In genomic region chr6:150055131-150055530, GRCh38 we compare ENCODE assay signal across 37 cellular contexts. TPM values are rescaled to one million over a fixed set of nuclear protein-coding genes. Genes with fewer than 3 reads are reported as not detected.
"Had no signal": no experiment of that assay in that cellular context is flagged by ENCODE, and none has a peak within 500 bp of the region (broad histone marks: within the 10 kb centered on the region; RNA-seq: fewer than 3 reads in every experiment).

No MANE protein-coding gene starts in this region.

- H3K4me1 Mint-ChIP-seq: brain had no signal

- H3K27me3 ChIP-seq: adrenal gland, ascending aorta had no signal

- H3K27ac ChIP-seq: adrenal gland, ascending aorta, cardiac muscle cell, VCaP had no signal

- H3K4me1 ChIP-seq: adrenal gland, ascending aorta had no signal

- H3K4me3 Mint-ChIP-seq: activated B cell treated with CpG ODN at 0.5 μM for 24 hours; activated CD4-positive, alpha-beta memory T cell treated with anti-CD3 and anti-CD28 coated beads for 36 hours; activated CD4-positive, alpha-beta T cell treated with anti-CD3 and anti-CD28 coated beads, Interleukin-2, amount 10 ng/mL, durations not matched to agents 24 days and 14 days; activated CD8-positive, alpha-beta T cell treated with anti-CD3 and anti-CD28 coated beads for 36 hours; activated naive CD4-positive, alpha-beta T cell treated with anti-CD3 and anti-CD28 coated beads for 36 hours; activated naive CD8-positive, alpha-beta T cell treated with anti-CD3 and anti-CD28 coated beads for 36 hours; activated T-cell treated with anti-CD3 and anti-CD28 coated beads, Interleukin-2, amount 50 U/mL, for 4 hours; activated T-cell treated with anti-CD3 and anti-CD28 coated beads, Interleukin-2, amount 50 U/mL, for 72 hours; activated T-helper 1 cell treated with anti-CD3 and anti-CD28 coated beads, Interleukin-12 subunit alpha, Interleukin-12 subunit beta, Interleukin-2, Interleukin-4 antibody, amounts not matched to agents 30 ng/mL and 10 ng/mL and 1 ng/mL, durations not matched to agents 14 hours and 24 hours and 36 hours; activated T-helper 17 cell treated with anti-CD3 and anti-CD28 coated beads, Interleukin-2, amount 50 U/mL, for 72 hours; brain; central memory CD8-positive, alpha-beta T cell; T-cell; T-helper 2 cell treated with Interferon-gamma antibody and Interleukin-4, amounts not matched to agents 5 μg/mL and 100 μg/mL, for 36 hours had no signal

- H3K36me3 ChIP-seq: adrenal gland, ascending aorta, cardiac muscle cell had no signal

- H3K9me3 ChIP-seq: adrenal gland, ascending aorta had no signal

- H3K4me3 ChIP-seq: adrenal gland, ascending aorta, cardiac muscle cell had no signal

- DNase-seq: activated B cell treated with CpG ODN at 0.5 μM for 24 hours; activated CD4-positive, alpha-beta memory T cell treated with anti-CD3 and anti-CD28 coated beads for 36 hours; activated CD4-positive, alpha-beta T cell treated with anti-CD3 and anti-CD28 coated beads for 4 hours; activated CD4-positive, alpha-beta T cell treated with anti-CD3 and anti-CD28 coated beads, Interleukin-2, amount 10 ng/mL, durations not matched to agents 24 days and 14 days; activated CD4-positive, alpha-beta T cell treated with anti-CD3 and anti-CD28 coated beads, Interleukin-2, amount 50 U/mL, for 1 hour; activated CD4-positive, alpha-beta T cell treated with anti-CD3 and anti-CD28 coated beads, Interleukin-2, amount 50 U/mL, for 4 hours; activated CD4-positive, CD25-positive, alpha-beta regulatory T cell treated with anti-CD3 and anti-CD28 coated beads, Interleukin-2, amount 50 U/mL, for 72 hours; activated CD8-positive, alpha-beta memory T cell treated with anti-CD3 and anti-CD28 coated beads, Interleukin-2, amount 50 U/mL, for 4 hours; activated CD8-positive, alpha-beta T cell treated with anti-CD3 and anti-CD28 coated beads for 36 hours; activated gamma-delta T cell treated with Interleukin-2 at 50 U/mL for 16 hours; activated naive CD4-positive, alpha-beta T cell; activated naive CD4-positive, alpha-beta T cell treated with anti-CD3 and anti-CD28 coated beads for 36 hours; activated naive CD4-positive, alpha-beta T cell treated with anti-CD3 and anti-CD28 coated beads, Interleukin-2, amount 50 U/mL, for 16 hours; activated naive CD8-positive, alpha-beta T cell treated with anti-CD3 and anti-CD28 coated beads for 36 hours; activated T-cell treated with anti-CD3 and anti-CD28 coated beads for 4 hours; activated T-cell treated with anti-CD3 and anti-CD28 coated beads, Interleukin-2, amount 50 U/mL, for 1 hour; activated T-cell treated with anti-CD3 and anti-CD28 coated beads, Interleukin-2, amount 50 U/mL, for 4 hours; activated T-cell treated with anti-CD3 and anti-CD28 coated beads, Interleukin-2, amount 50 U/mL, for 72 hours; adrenal gland; amniotic stem cell; anterior cingulate cortex; caudate nucleus; T-cell; T-helper 2 cell; T-helper 9 cell had no signal

- H3K36me3 Mint-ChIP-seq: activated CD4-positive, alpha-beta memory T cell treated with anti-CD3 and anti-CD28 coated beads for 36 hours; activated naive CD8-positive, alpha-beta T cell treated with anti-CD3 and anti-CD28 coated beads for 36 hours; brain; T-cell had no signal

- H3K27ac Mint-ChIP-seq: activated B cell treated with CpG ODN at 0.5 μM for 24 hours; activated CD4-positive, alpha-beta memory T cell treated with anti-CD3 and anti-CD28 coated beads for 36 hours; activated CD4-positive, alpha-beta T cell treated with anti-CD3 and anti-CD28 coated beads, Interleukin-2, amount 10 ng/mL, durations not matched to agents 24 days and 14 days; activated CD8-positive, alpha-beta T cell treated with anti-CD3 and anti-CD28 coated beads for 36 hours; activated naive CD4-positive, alpha-beta T cell treated with anti-CD3 and anti-CD28 coated beads for 36 hours; activated naive CD8-positive, alpha-beta T cell treated with anti-CD3 and anti-CD28 coated beads for 36 hours; activated T-cell treated with anti-CD3 and anti-CD28 coated beads, Interleukin-2, amount 50 U/mL, for 72 hours; activated T-helper 1 cell treated with anti-CD3 and anti-CD28 coated beads, Interleukin-12 subunit alpha, Interleukin-12 subunit beta, Interleukin-2, Interleukin-4 antibody, amounts not matched to agents 30 ng/mL and 10 ng/mL and 1 ng/mL, durations not matched to agents 14 hours and 24 hours and 36 hours; activated T-helper 17 cell treated with anti-CD3 and anti-CD28 coated beads, Interleukin-2, amount 50 U/mL, for 72 hours; brain; T-cell; T-helper 2 cell treated with Interferon-gamma antibody and Interleukin-4, amounts not matched to agents 5 μg/mL and 100 μg/mL, for 36 hours had no signal

- ATAC-seq: activated CD8-positive, alpha-beta T cell treated with anti-CD3 and anti-CD28 coated beads for 36 hours; activated naive CD4-positive, alpha-beta T cell treated with anti-CD3 and anti-CD28 coated beads, Interleukin-2, amount 50 U/mL, for 72 hours; activated T-cell treated with anti-CD3 and anti-CD28 coated beads, Interleukin-2, amount 50 U/mL, for 4 hours; activated T-cell treated with anti-CD3 and anti-CD28 coated beads, Interleukin-2, amount 50 U/mL, for 72 hours; activated T-helper 17 cell treated with anti-CD3 and anti-CD28 coated beads, Interleukin-2, amount 50 U/mL, for 72 hours; T-cell had no signal

RNA-seq across cellular contexts. Expression of gene ULBP3, which starts 13.8 kb away (rescaled TPM):
- total RNA-seq: activated naive CD4-positive, alpha-beta T cell treated with anti-CD3 and anti-CD28 coated beads for 36 hours; activated naive CD4-positive, alpha-beta T cell treated with anti-CD3 and anti-CD28 coated beads, Interleukin-2, amount 50 U/mL, for 72 hours; activated T-helper 1 cell treated with anti-CD3 and anti-CD28 coated beads, Interleukin-12 subunit alpha, Interleukin-12 subunit beta, Interleukin-2, Interleukin-4 antibody, amounts not matched to agents 30 ng/mL and 10 ng/mL and 1 ng/mL, durations not matched to agents 14 hours and 24 hours and 36 hours had no signal

RNA-seq across cellular contexts. Expression of gene RAET1L, which starts 29.8 kb away (rescaled TPM):
- total RNA-seq: activated B cell treated with CpG ODN at 0.5 μM for 24 hours; activated CD4-positive, alpha-beta memory T cell treated with anti-CD3 and anti-CD28 coated beads for 36 hours; activated CD4-positive, alpha-beta T cell treated with anti-CD3 and anti-CD28 coated beads, Interleukin-2, amount 10 ng/mL, durations not matched to agents 24 days and 14 days; activated CD8-positive, alpha-beta memory T cell treated with anti-CD3 and anti-CD28 coated beads for 36 hours; activated CD8-positive, alpha-beta T cell treated with anti-CD3 and anti-CD28 coated beads for 36 hours; activated naive CD4-positive, alpha-beta T cell treated with anti-CD3 and anti-CD28 coated beads for 36 hours; activated naive CD4-positive, alpha-beta T cell treated with anti-CD3 and anti-CD28 coated beads, Interleukin-2, amount 50 U/mL, for 72 hours; activated naive CD8-positive, alpha-beta T cell treated with anti-CD3 and anti-CD28 coated beads for 36 hours; activated T-cell treated with anti-CD3 and anti-CD28 coated beads, Interleukin-2, amount 50 U/mL, for 4 hours; activated T-cell treated with anti-CD3 and anti-CD28 coated beads, Interleukin-2, amount 50 U/mL, for 72 hours; activated T-helper 1 cell treated with anti-CD3 and anti-CD28 coated beads, Interleukin-12 subunit alpha, Interleukin-12 subunit beta, Interleukin-2, Interleukin-4 antibody, amounts not matched to agents 30 ng/mL and 10 ng/mL and 1 ng/mL, durations not matched to agents 14 hours and 24 hours and 36 hours; activated T-helper 17 cell treated with anti-CD3 and anti-CD28 coated beads, Interleukin-2, amount 50 U/mL, for 72 hours; adrenal gland; ascending aorta; cardiac muscle cell; cerebellum; T-cell; T-helper 1 cell treated with Interleukin-12 subunit alpha and Interleukin-12 subunit beta and Interleukin-4 antibody, amounts not matched to agents 30 ng/mL and 1 ng/mL, for 36 hours had no signal
- polyA plus RNA-seq: adrenal gland, cardiac muscle cell had no signal
